Comparison of ENCODE assay signal across 12 cellular contexts in the genomic region with DNA sequence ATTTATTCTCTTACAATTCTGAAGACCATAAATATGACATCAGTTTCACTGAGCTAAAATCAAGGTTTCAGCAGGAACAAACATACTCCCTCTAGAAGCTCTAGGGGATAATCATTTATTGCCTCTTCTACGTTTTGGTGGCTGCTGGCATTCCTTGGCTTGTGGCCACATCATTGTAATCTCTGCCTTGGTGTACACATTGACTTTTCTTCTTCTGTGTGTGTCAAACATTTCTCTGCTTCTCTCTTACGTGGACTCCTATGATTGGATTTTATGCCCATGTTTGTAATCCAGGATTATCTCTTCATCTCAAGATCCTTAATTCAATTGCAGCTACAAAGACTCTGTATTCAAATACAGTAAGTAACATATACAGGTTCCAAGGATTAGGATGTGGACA. TPM values are rescaled to one million over a fixed set of nuclear protein-coding genes. Genes with fewer than 3 reads are reported as not detected.
"Had no signal": no experiment of that assay in that cellular context is flagged by ENCODE, and none has a peak within 500 bp of the region (broad histone marks: within the 10 kb centered on the region; RNA-seq: fewer than 3 reads in every experiment).

No MANE protein-coding gene starts in this region.

- H2AFZ ChIP-seq: GM23248, GM23338 had no signal

- H3K4me2 ChIP-seq: GM23338 had no signal

- H3K9me3 ChIP-seq: HAP-1 had no signal

- H3K9ac ChIP-seq: GM23248 had no signal

- H3K4me3 Mint-ChIP-seq: GM23338, H9, HFFc6 had no signal

- H3K36me3 ChIP-seq: HAP-1 had no signal

- H3K4me1 ChIP-seq: HAP-1 had no signal

- ATAC-seq: GM23338, HCT116 had no signal

- H3K4me3 ChIP-seq: GM23248, GM23338, HAP-1 had no signal

- H3K9me3 Mint-ChIP-seq: GM23338 had no signal

- H3K27ac ChIP-seq: GM23248 had no signal

- FAIRE-seq: H1, H54 had no signal

- H3K27ac Mint-ChIP-seq: GM23338, H9, HFFc6 had no signal

- H3K4me1 Mint-ChIP-seq: GM23338, H9 had no signal

- DNase-seq: GM23248, GOT3, H7, H9, HCEC 1CT, HFFc6 had no signal

RNA-seq across cellular contexts. Expression of gene MMP20, which starts 30.4 kb away (rescaled TPM):
- total RNA-seq: GM23248, GM23338, H1, H4, H7, H9, HFFc6 had no signal
- polyA plus RNA-seq: GM23248, GM23338, H1 had no signal

RNA-seq across cellular contexts. Expression of gene MMP27, which starts 50.0 kb away (rescaled TPM):
- total RNA-seq: GM23248, GM23338, H1, H4, H7, H9, HFFc6 had no signal
- polyA plus RNA-seq: GM23338, H1 had no signal
